ENCODE assay signal across 9 cellular contexts in genomic region chr2:96839288-96839874, GRCh38. TPM values are rescaled to one million over a fixed set of nuclear protein-coding genes. Genes with fewer than 3 reads are reported as not detected.
DNase-seq lines count a peak whose midpoint lies in the region; ATAC-seq and FAIRE-seq lines count a peak whose summit lies in the region.
"Had no signal": no experiment of that assay in that cellular context is flagged by ENCODE, and none has a peak within 500 bp of the region (broad histone marks: within the 10 kb centered on the region; RNA-seq: fewer than 3 reads in every experiment).

No MANE protein-coding gene starts in this region.

- intact Hi-C loops in right cardiac atrium (cut with DNase I): no loop called here

- peaks cover 3% of the 10 kb centered on the region for H3K4me1 ChIP-seq in right cardiac atrium (ENCODE audit: control insufficient read depth, insufficient read depth, low read length)

- DNase-seq in GM18507 (ENCODE audit: extremely low spot score, insufficient read length, low read depth) (peak; percentile 25), right cardiac atrium (peak; percentile 41 to 88 (median 83)), NCI-H748 treated with DMSO at 0.1 percent for 48 hours (lab: John Stamatoyannopoulos, UW) (no peak), caudate nucleus (lab: John Stamatoyannopoulos, UW) (no peak)
- DNase-seq in activated CD8-positive, alpha-beta memory T cell treated with anti-CD3 and anti-CD28 coated beads for 24 hours: peak; percentile 90
- peak; percentile 46 to 59 for DNase-seq in stimulated activated CD8-positive, alpha-beta memory T cell treated with anti-CD3 and anti-CD28 coated beads, Interleukin-15, amount 100 ng/mL, for 4 hours (ENCODE audit: low read depth in 2 of 2)

- H3K27ac ChIP-seq in right cardiac atrium (ENCODE audit: low read length): no peak overlapping the region
- no peak overlapping the region for H3K27ac ChIP-seq in caudate nucleus (ENCODE audit: low read depth, low read length)

- H3K9me3 ChIP-seq in right cardiac atrium (ENCODE audit: control insufficient read depth, low read length): no peaks in the 10 kb centered on the region

- no peaks in the 10 kb centered on the region for H3K27me3 ChIP-seq in right cardiac atrium (ENCODE audit: control insufficient read depth, insufficient read depth)

- 25% methylated on average over 43 of the region's 43 CpGs for whole genome bisulfite sequencing in right cardiac atrium

- FAIRE-seq in GM18507 (lab: Jason Lieb, UNC): peak; percentile 66
- FAIRE-seq: endothelial cell of umbilical vein had no signal

- ATAC-seq in HG03432 (IDR thresholded peaks at IDR 0.05; ENCODE audit: unreplicated experiment): peak; percentile 80
- ATAC-seq in right cardiac atrium: peak; percentile 16 to 42
- ATAC-seq in HG03039 (IDR thresholded peaks at IDR 0.05; ENCODE audit: unreplicated experiment): no peak

- no peak overlapping the region for H3K4me3 ChIP-seq in right cardiac atrium (ENCODE audit: low read length)

RNA-seq across cellular contexts. Expression of gene ANKRD23, which starts 4.4 kb away (rescaled TPM):
- 10 to 100 TPM in 3 of 4 donors, 1 to 10 TPM in 1; 8.2 to 27.7 (median 17.3) TPM for total RNA-seq in right cardiac atrium
- 27.0 TPM for polyA plus RNA-seq in right cardiac atrium

RNA-seq across cellular contexts. Expression of gene ANKRD39, which starts 18.4 kb away (rescaled TPM):
- total RNA-seq in right cardiac atrium: 10 to 100 TPM; 11.8 to 17.3 (median 14.1) TPM
- polyA plus RNA-seq in right cardiac atrium: 23.3 TPM

RNA-seq across cellular contexts. Expression of gene CNNM3, which starts 23.3 kb away (rescaled TPM):
- 10 to 100 TPM in 3 of 4 donors, 1 to 10 TPM in 1; 8.6 to 14.5 (median 11.5) TPM for total RNA-seq in right cardiac atrium
- 7.2 TPM for polyA plus RNA-seq in right cardiac atrium

RNA-seq across cellular contexts. Expression of gene SEMA4C, which starts 30.5 kb away (rescaled TPM):
- total RNA-seq in right cardiac atrium: 10 to 100 TPM; 22.0 to 28.5 (median 24.5) TPM
- 19.3 TPM for polyA plus RNA-seq in right cardiac atrium

Comparison
In these comparisons a context has a peak if more than half of its experiments do, and no peak if none do; other contexts are left out.
1. DNase-seq: peak in GM18507 (single experiment), activated CD8-positive, alpha-beta memory T cell treated with anti-CD3 and anti-CD28 coated beads for 24 hours (single experiment), right cardiac atrium (3 of 3) and stimulated activated CD8-positive, alpha-beta memory T cell treated with anti-CD3 and anti-CD28 coated beads, Interleukin-15, amount 100 ng/mL, for 4 hours (2 of 2); none in NCI-H748 treated with DMSO at 0.1 percent for 48 hours (single experiment) and caudate nucleus (0 of 61).